In genomic region chrX:100969936-100970335, GRCh38 we compare ENCODE assay signal across 6 cellular contexts. TPM values are rescaled to one million over a fixed set of nuclear protein-coding genes. Genes with fewer than 3 reads are reported as not detected.
"Had no signal": no experiment of that assay in that cellular context is flagged by ENCODE, and none has a peak within 500 bp of the region (broad histone marks: within the 10 kb centered on the region; RNA-seq: fewer than 3 reads in every experiment).

No MANE protein-coding gene starts in this region.

- H2AFZ ChIP-seq: GM23338 had no signal

- DNase-seq: H9, HCEC 1CT had no signal

- ATAC-seq: GM23338 had no signal

- H3K4me2 ChIP-seq: GM23338 had no signal

- H3K4me3 ChIP-seq: GM23338 had no signal

RNA-seq across cellular contexts. Expression of gene ARL13A, which starts 0.4 kb away (rescaled TPM):
- total RNA-seq: GM23338, H1, H9, HT-29 had no signal
- polyA plus RNA-seq: GM23338, H1, IgD-negative memory B cell had no signal
